In genomic region chr7:37923996-37924395, GRCh38 we compare ENCODE assay signal across 23 cellular contexts. TPM values are rescaled to one million over a fixed set of nuclear protein-coding genes. Genes with fewer than 3 reads are reported as not detected.
"Had no signal": no experiment of that assay in that cellular context is flagged by ENCODE, and none has a peak within 500 bp of the region (broad histone marks: within the 10 kb centered on the region; RNA-seq: fewer than 3 reads in every experiment).

No MANE protein-coding gene starts in this region.

- H3K4me3 ChIP-seq: left ventricle myocardium inferior, pancreas, psoas muscle, skin epidermis, suprapubic skin had no signal

- H3K9me3 ChIP-seq: pancreas, suprapubic skin had no signal

- H3K27ac ChIP-seq: left ventricle myocardium inferior, pancreas, psoas muscle, skin epidermis, suprapubic skin had no signal

- DNase-seq: activated CD4-positive, alpha-beta memory T cell treated with anti-CD3 and anti-CD28 coated beads for 36 hours; activated CD4-positive, alpha-beta T cell treated with anti-CD3 and anti-CD28 coated beads for 48 hours; activated CD4-positive, CD25-positive, alpha-beta regulatory T cell; activated naive CD4-positive, alpha-beta T cell treated with Interleukin-2 at 50 U/mL for 16 hours; activated naive CD8-positive, alpha-beta T cell treated with anti-CD3 and anti-CD28 coated beads, Interleukin-2, amount 10 ng/mL, durations not matched to agents 7 days and 5 days; activated T-cell treated with anti-CD3 and anti-CD28 coated beads, Interleukin-2, amount 50 U/mL, for 48 hours; amygdala; central memory CD4-positive, alpha-beta T cell; effector memory CD4-positive, alpha-beta T cell; head of caudate nucleus; hypothalamus; left ventricle myocardium inferior; nephron progenitor cell; pancreas; psoas muscle; right cardiac atrium; stimulated activated CD4-positive, alpha-beta T cell treated with anti-CD3 and anti-CD28 coated beads, Interleukin-1b, Interleukin-23, amount 100 ng/mL, for 48 hours; stimulated activated naive CD8-positive, alpha-beta T cell treated with anti-CD3 and anti-CD28 coated beads, Interleukin-15, amount 100 ng/mL, for 72 hours; trophoblast cell had no signal

- ATAC-seq: pancreas; psoas muscle; right cardiac atrium; stimulated activated effector memory CD8-positive, alpha-beta T cell treated with anti-CD3 and anti-CD28 coated beads, Interleukin-12 subunit alpha, Interleukin-12 subunit beta, amount 100 ng/mL, for 72 hours; stimulated activated naive CD8-positive, alpha-beta T cell treated with anti-CD3 and anti-CD28 coated beads, Interleukin-15, amount 100 ng/mL, for 72 hours had no signal

- H3K27me3 ChIP-seq: pancreas had no signal

- H3K36me3 ChIP-seq: left ventricle myocardium inferior, pancreas, suprapubic skin had no signal

RNA-seq across cellular contexts. Expression of gene SFRP4, which starts 7.4 kb away (rescaled TPM):
- total RNA-seq: activated CD4-positive, alpha-beta memory T cell treated with anti-CD3 and anti-CD28 coated beads for 36 hours; activated naive CD8-positive, alpha-beta T cell treated with anti-CD3 and anti-CD28 coated beads, Interleukin-2, amount 10 ng/mL, durations not matched to agents 7 days and 5 days; dermis microvascular lymphatic vessel endothelial cell had no signal
